Comparison of ENCODE assay signal across 27 cellular contexts in genomic region chr15:31893770-31894169, GRCh38.
"Had no signal": no experiment of that assay in that cellular context is flagged by ENCODE, and none has a peak within 500 bp of the region (broad histone marks: within the 10 kb centered on the region; RNA-seq: fewer than 3 reads in every experiment).

No MANE protein-coding gene starts in this region.

- FAIRE-seq: urothelium cell line had no signal

- H3K27ac ChIP-seq: stomach, suprapubic skin, testis, thoracic aorta, thyroid gland, tibial artery, tibial nerve, transverse colon, upper lobe of left lung, upper lobe of right lung, uterus, vagina had no signal

- H3K27me3 ChIP-seq: stomach, suprapubic skin, testis, thyroid gland, tibial artery, tibial nerve, transverse colon, upper lobe of left lung, uterus, vagina had no signal

- H3K36me3 ChIP-seq: stomach, suprapubic skin, thoracic aorta, thyroid gland, tibial artery, tibial nerve, transverse colon, upper lobe of left lung, upper lobe of right lung, uterus, vagina had no signal

- DNase-seq: stimulated activated CD4-positive, alpha-beta T cell treated with anti-CD3 and anti-CD28 coated beads, Interleukin-2, amount 100 ng/mL, for 48 hours; stimulated activated CD4-positive, alpha-beta T cell treated with anti-CD3 and anti-CD28 coated beads, Interleukin-4, amount 100 ng/mL, for 1 hour; stimulated activated CD4-positive, alpha-beta T cell treated with anti-CD3 and anti-CD28 coated beads, Interleukin-4, amount 100 ng/mL, for 24 hours; stimulated activated CD4-positive, alpha-beta T cell treated with anti-CD3 and anti-CD28 coated beads, Interleukin-4, amount 100 ng/mL, for 4 hours; stimulated activated CD8-positive, alpha-beta memory T cell treated with anti-CD3 and anti-CD28 coated beads, Interleukin-4, amount 100 ng/mL, for 48 hours; stimulated activated naive B cell treated with anti-CD40 and anti-IgM and Interleukin-4, amounts not matched to agents 10 μg/mL and 1 μg/mL and 100 μg/mL, for 72 hours; stimulated activated naive CD4-positive, alpha-beta T cell; stimulated activated naive CD4-positive, alpha-beta T cell treated with Interleukin-2 at 50 U/mL for 16 hours; stimulated activated naive CD8-positive, alpha-beta T cell treated with anti-CD3 and anti-CD28 coated beads, Interleukin-15, amount 100 ng/mL, for 72 hours; stimulated activated naive CD8-positive, alpha-beta T cell treated with anti-CD3 and anti-CD28 coated beads, Interleukin-15, Interleukin-2, amounts not matched to agents 100 U/mL and 50 U/mL, for 24 hours; stomach; substantia nigra; testis; thyroid gland; tibial artery; transverse colon; trophoblast cell; upper lobe of left lung; upper lobe of right lung; uterus had no signal

- ATAC-seq: stimulated activated effector memory CD8-positive, alpha-beta T cell treated with anti-CD3 and anti-CD28 coated beads, Interleukin-12 subunit alpha, Interleukin-12 subunit beta, amount 100 ng/mL, for 72 hours; stimulated activated memory B cell treated with anti-CD40 and anti-IgM and Interleukin-4, amounts not matched to agents 10 μg/mL and 1 μg/mL and 100 μg/mL, for 72 hours; stimulated activated naive B cell treated with anti-CD40 and anti-IgM and Interleukin-4, amounts not matched to agents 10 μg/mL and 1 μg/mL and 100 μg/mL, for 72 hours; stimulated activated naive CD8-positive, alpha-beta T cell treated with anti-CD3 and anti-CD28 coated beads, Interleukin-15, amount 100 ng/mL, for 72 hours; stimulated activated naive CD8-positive, alpha-beta T cell treated with anti-CD3 and anti-CD28 coated beads, Interleukin-15, Interleukin-2, amounts not matched to agents 100 U/mL and 50 U/mL, for 24 hours; upper lobe of right lung had no signal

- H3K4me3 ChIP-seq: stomach, suprapubic skin, testis, thoracic aorta, thyroid gland, tibial artery, tibial nerve, transverse colon, upper lobe of left lung, upper lobe of right lung, uterus, vagina had no signal

- H3K9me3 ChIP-seq: suprapubic skin, testis, thyroid gland had no signal

- H3K4me1 ChIP-seq: stomach, suprapubic skin, testis, thyroid gland, tibial artery, tibial nerve, transverse colon, upper lobe of left lung, upper lobe of right lung, uterus, vagina had no signal
